14 cellular contexts compared by ENCODE assay signal in genomic region chr4:8593268-8594096, GRCh38. TPM values are rescaled to one million over a fixed set of nuclear protein-coding genes. Genes with fewer than 3 reads are reported as not detected.
A peak's percentile ranks its signal among the peaks of the same experiment; 100 is the strongest.
DNase-seq lines count a peak whose midpoint lies in the region; ATAC-seq, FAIRE-seq and TF ChIP-seq lines count a peak whose summit lies in the region.
"Had no signal": no experiment of that assay in that cellular context is flagged by ENCODE, and none has a peak within 500 bp of the region (broad histone marks: within the 10 kb centered on the region; RNA-seq: fewer than 3 reads in every experiment).

No MANE protein-coding gene starts in this region.

- no peak for FAIRE-seq in astrocyte (lab: Jason Lieb, UNC)

- H3K27ac Mint-ChIP-seq in astrocyte (ENCODE audit: unreplicated experiment) = no peak overlapping the region

- H3K79me2 ChIP-seq in GM23248 (ENCODE audit: insufficient read depth) = no peaks in the 10 kb centered on the region
- no peaks in the 10 kb centered on the region for H3K79me2 ChIP-seq in astrocyte (ENCODE audit: insufficient read depth, low read length)

- H3K27me3 ChIP-seq in GM23248 (replicated peaks; ENCODE audit: insufficient read depth) (peaks cover 6% of the 10 kb centered on the region; the same call in 1 of the 2 replicates), astrocyte (ENCODE audit: insufficient read depth, low read length) (peaks cover 35% of the 10 kb centered on the region), iPS-20b (ENCODE audit: insufficient read depth, low read length) (peaks cover 36% of the 10 kb centered on the region)

- H3K4me1 ChIP-seq in GM23248 (ENCODE audit: insufficient read depth) = peaks cover 12% of the 10 kb centered on the region
- peaks cover 7% of the 10 kb centered on the region for H3K4me1 ChIP-seq in astrocyte (ENCODE audit: insufficient read depth, low read length)
- H3K4me1 ChIP-seq in iPS-20b (ENCODE audit: insufficient read depth, low read length) = peaks cover 14% of the 10 kb centered on the region; the same call in 1 of the 2 replicates
- H3K4me1 ChIP-seq: HAP-1 had no signal

- H3K4me1 Mint-ChIP-seq in astrocyte (ENCODE audit: low read depth, unreplicated experiment) = no peaks in the 10 kb centered on the region

- DNase-seq in GM23248 (peak; percentile 29), astrocyte (ENCODE audit: low read depth) (no peak), skeletal muscle cell (ENCODE audit: low read depth) (no peak), ureter (ENCODE audit: low spot score) (no peak), NCI-H2081 (lab: John Stamatoyannopoulos, UW) (no peak), NCI-H524 (lab: John Stamatoyannopoulos, UW) (no peak)
- DNase-seq: activated gamma-delta T cell treated with Interleukin-2 at 50 U/mL for 16 hours; NCI-H1694; NK-92 treated with Interleukin-12 subunit alpha and Interleukin-12 subunit beta, amount 100 ng/mL, for 24 hours; stimulated activated CD4-positive, alpha-beta T cell treated with anti-CD3 and anti-CD28 coated beads, Interleukin-4, amount 100 ng/mL, for 1 hour; stimulated activated naive CD4-positive, alpha-beta T cell had no signal

- H3K36me3 Mint-ChIP-seq in astrocyte (ENCODE audit: low read depth, unreplicated experiment) = no peaks in the 10 kb centered on the region

- in situ Hi-C loops in GM23248 (cut with MboI) = loop anchor here (10.0 kb wide), 1 partner anchor 119 kb away; no protein-coding TSS in a partner anchor

- H3K9ac ChIP-seq in GM23248 = peak overlapping the region; percentile 84
- peak overlapping the region; percentile 52 for H3K9ac ChIP-seq in astrocyte (ENCODE audit: low read length)
- peak overlapping the region; percentile 76; the same call in 1 of the 2 replicates for H3K9ac ChIP-seq in iPS-20b (ENCODE audit: low read depth, low read length)

- H3K4me3 ChIP-seq in GM23248 = peak overlapping the region; percentile 69
- no peak overlapping the region for H3K4me3 ChIP-seq in astrocyte (ENCODE audit: insufficient read depth, low read depth, low read length)
- H3K4me3 ChIP-seq in iPS-20b (ENCODE audit: low read length) = peak overlapping the region; percentile 83
- peak overlapping the region; percentile 29 for H3K4me3 ChIP-seq in skeletal muscle cell (ENCODE audit: low read depth, low read length)
- H3K4me3 ChIP-seq: HAP-1 had no signal

- peaks cover 64% of the 10 kb centered on the region for H3K27me3 Mint-ChIP-seq in astrocyte (ENCODE audit: low read depth, unreplicated experiment)

- H3K9me3 ChIP-seq in GM23248 (ENCODE audit: low read depth) (no peaks in the 10 kb centered on the region), astrocyte (ENCODE audit: insufficient read depth, low read depth, low read length) (no peaks in the 10 kb centered on the region), iPS-20b (ENCODE audit: insufficient read depth, low read depth, low read length) (no peaks in the 10 kb centered on the region)
- H3K9me3 ChIP-seq: HAP-1 had no signal

- TF ChIP-seq CTCF in astrocyte (IDR thresholded peaks at IDR 0.05; ENCODE audit: insufficient read depth, low read depth, low read length) = no peak

- H3K9me3 Mint-ChIP-seq in astrocyte (ENCODE audit: unreplicated experiment) = no peaks in the 10 kb centered on the region

- no peaks in the 10 kb centered on the region for H3F3A ChIP-seq in GM23248 (ENCODE audit: insufficient read depth)

- ATAC-seq in HG03159 (IDR thresholded peaks at IDR 0.05; ENCODE audit: unreplicated experiment) = no peak

- 0 out of 2 replicates have a peak overlapping the region, but pooled peaks have one; percentile 29 for H2AFZ ChIP-seq in GM23248
- H2AFZ ChIP-seq in astrocyte (ENCODE audit: low read depth, low read length) = no peak overlapping the region

- no peaks in the 10 kb centered on the region for H3K9me2 ChIP-seq in GM23248 (ENCODE audit: insufficient read depth)

- H3K4me2 ChIP-seq in GM23248 (ENCODE audit: unreplicated experiment) (peak overlapping the region; percentile 45), astrocyte (ENCODE audit: low read length) (peak overlapping the region; percentile 76)

- no peaks in the 10 kb centered on the region for H3K36me3 ChIP-seq in GM23248 (ENCODE audit: low read depth)
- no peaks in the 10 kb centered on the region for H3K36me3 ChIP-seq in astrocyte (ENCODE audit: insufficient read depth, low read length)
- H3K36me3 ChIP-seq in iPS-20b (ENCODE audit: insufficient read depth, low read depth, low read length) = no peaks in the 10 kb centered on the region
- H3K36me3 ChIP-seq: HAP-1 had no signal

- 17 to 18% methylated on average over 18 to 24 of the region's 24 CpGs for WGBS in GM23248 (ENCODE audit: low coverage in 1 of 2, low lambda C conversion rate in 2 of 2, missing lambda C conversion rate in 2 of 2), 2 experiments

- H3K27ac ChIP-seq in GM23248 (no peak overlapping the region), astrocyte (ENCODE audit: low read depth, low read length) (no peak overlapping the region), iPS-20b (ENCODE audit: low read length) (no peak overlapping the region)

- H3K4me3 Mint-ChIP-seq in astrocyte (ENCODE audit: unreplicated experiment) = peak overlapping the region; percentile 20

- H4K20me1 ChIP-seq in GM23248 (ENCODE audit: insufficient read depth) (no peaks in the 10 kb centered on the region), astrocyte (ENCODE audit: insufficient read depth, low read length) (peaks cover 6% of the 10 kb centered on the region)

RNA-seq across cellular contexts. Expression of gene CPZ, which starts 0.9 kb away (rescaled TPM):
- total RNA-seq in GM23248 (2014; rRNA removed; shearing (Covaris generic)) = 13.4 and 14.0 TPM in 2 replicates
- polyA plus RNA-seq in GM23248 (2016; fragmentation: Nextera tagmentation; extraction: Ambion mirVana) = 19.0 and 19.3 TPM in 2 replicates
- total RNA-seq in astrocyte (6.3 and 6.8 TPM in 2 replicates), ureter (7.4 TPM)

RNA-seq across cellular contexts. Expression of gene GPR78, which starts 13.3 kb away (rescaled TPM):
- not detected in 2 replicates for total RNA-seq in GM23248 (2014; rRNA removed; shearing (Covaris generic))
- 0.05 TPM in 2 replicates for polyA plus RNA-seq in GM23248 (2016; fragmentation: Nextera tagmentation; extraction: Ambion mirVana)
- total RNA-seq in astrocyte (0.16 and 0.17 TPM in 2 replicates), ureter (1.4 TPM)
